ENCODE assay signal across 17 cellular contexts in the genomic region with DNA sequence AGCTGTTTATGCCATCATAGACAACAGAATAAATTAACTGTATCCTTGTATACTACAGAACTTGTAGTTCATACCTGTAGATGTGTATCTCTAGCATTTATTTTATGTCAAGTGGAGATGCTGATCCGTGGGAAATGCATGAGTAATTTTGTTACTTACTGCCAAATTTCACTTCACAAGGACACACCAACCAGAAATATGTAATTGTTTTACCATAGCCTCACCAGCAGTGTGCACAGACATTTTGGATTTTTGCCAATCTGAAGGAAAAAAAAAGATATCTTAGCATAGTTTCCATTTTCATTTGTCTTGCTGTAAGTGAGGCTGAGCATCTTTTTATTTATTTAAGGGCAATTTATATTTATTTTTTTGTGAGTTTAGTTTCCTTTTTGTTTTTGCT.
DNase-seq lines count a peak whose midpoint lies in the region; ATAC-seq, FAIRE-seq and TF ChIP-seq lines count a peak whose summit lies in the region.
"Had no signal": no experiment of that assay in that cellular context is flagged by ENCODE, and none has a peak within 500 bp of the region (broad histone marks: within the 10 kb centered on the region; RNA-seq: fewer than 3 reads in every experiment).

No MANE protein-coding gene starts in this region.

- H2AFZ ChIP-seq in mesenchymal stem cell (ENCODE audit: low read depth, low read length): no peak overlapping the region

- H2BK12ac ChIP-seq in mesenchymal stem cell (ENCODE audit: low read length in 2 of 2): no peak overlapping the region

- H3K9ac ChIP-seq in mesenchymal stem cell (ENCODE audit: low read length): no peak overlapping the region

- no peak overlapping the region for H2BK15ac ChIP-seq in mesenchymal stem cell (ENCODE audit: low read depth, poor library complexity, severe bottlenecking)

- peaks cover 23% of the 10 kb centered on the region for H3K9me3 ChIP-seq in mesenchymal stem cell (ENCODE audit: control insufficient read depth, low read length)
- H3K9me3 ChIP-seq: neutrophil, SJSA1 had no signal

- DNase-seq in ELR (ENCODE audit: low read depth) (peak; percentile 66), NCI-H2029 (lab: John Stamatoyannopoulos, UW) (peak; percentile 13), bronchial epithelial cell (ENCODE audit: low read depth) (peak; percentile 82), mesenchymal stem cell (peak; percentile 15), activated T-cell treated with anti-CD3 and anti-CD28 coated beads for 4 hours (no peak), RKO (ENCODE audit: low spot score) (no peak)
- DNase-seq: activated CD4-positive, alpha-beta memory T cell treated with anti-CD3 and anti-CD28 coated beads for 36 hours; activated gamma-delta T cell; caudate nucleus; CD4-positive, alpha-beta memory T cell; NCI-H748 treated with DMSO at 0.1 percent for 48 hours had no signal

- WGBS in mesenchymal stem cell: no CpG with 5 or more reads among the region's 1 CpG

- no peak for TF ChIP-seq CTCF in bronchial epithelial cell (IDR thresholded peaks at IDR 0.05; ENCODE audit: insufficient read depth, low read length, severe bottlenecking)

- no peak overlapping the region for H2BK120ac ChIP-seq in mesenchymal stem cell (ENCODE audit: low read depth, low read length)

- no peak overlapping the region for H3K14ac ChIP-seq in mesenchymal stem cell (ENCODE audit: low read length in 2 of 2)

- H3K4me1 ChIP-seq in mesenchymal stem cell (ENCODE audit: control insufficient read depth, insufficient read depth, low read depth, low read length): no peaks in the 10 kb centered on the region
- H3K4me1 ChIP-seq: SJSA1 had no signal

- no peak overlapping the region for H3K18ac ChIP-seq in mesenchymal stem cell (ENCODE audit: low read depth in 1 of 2, low read length in 2 of 2)

- no peak for FAIRE-seq in bronchial epithelial cell (lab: Jason Lieb, UNC)
- FAIRE-seq: HepG2 had no signal

- H4K8ac ChIP-seq in mesenchymal stem cell (ENCODE audit: low read length): no peak overlapping the region

- H2AK5ac ChIP-seq in mesenchymal stem cell (ENCODE audit: low read length, severe bottlenecking): no peak overlapping the region

- no peak overlapping the region for H3K4me2 ChIP-seq in mesenchymal stem cell (ENCODE audit: low read length, poor library complexity, severe bottlenecking)
- H3K4me2 ChIP-seq: smooth muscle cell had no signal

- H3K4ac ChIP-seq in mesenchymal stem cell (ENCODE audit: low read depth in 1 of 2, low read length in 2 of 2): no peak overlapping the region

- no peak overlapping the region for H2BK5ac ChIP-seq in mesenchymal stem cell (ENCODE audit: low read depth, low read length, poor library complexity, severe bottlenecking)

- H3K23ac ChIP-seq in mesenchymal stem cell (ENCODE audit: low read length in 2 of 2): no peak overlapping the region

- no peak overlapping the region for H3K27ac ChIP-seq in mesenchymal stem cell (ENCODE audit: low read length, poor library complexity, severe bottlenecking)
- H3K27ac ChIP-seq: neutrophil, SJSA1 had no signal

- no peak overlapping the region for H4K91ac ChIP-seq in mesenchymal stem cell (ENCODE audit: low read length)

- no peak for ATAC-seq in GM21619 (IDR thresholded peaks at IDR 0.05; ENCODE audit: unreplicated experiment)
- no peak for ATAC-seq in GM21526 (IDR thresholded peaks at IDR 0.05; ENCODE audit: low FRiP score, unreplicated experiment)
- ATAC-seq: HepG2 had no signal

- H3K4me3 ChIP-seq in bronchial epithelial cell (ENCODE audit: low read depth, low read length) (no peak overlapping the region), mesenchymal stem cell (ENCODE audit: insufficient read depth in 1 of 2, low read depth in 1 of 2, low read length in 2 of 2) (no peak overlapping the region)
- H3K4me3 ChIP-seq: SJSA1, smooth muscle cell had no signal

- H3K27me3 ChIP-seq in bronchial epithelial cell (ENCODE audit: control insufficient read depth, insufficient read depth, low read length): no peaks in the 10 kb centered on the region
- no peaks in the 10 kb centered on the region for H3K27me3 ChIP-seq in mesenchymal stem cell (ENCODE audit: control insufficient read depth in 1 of 2, insufficient read depth in 1 of 2, low read length in 2 of 2)
- H3K27me3 ChIP-seq: neutrophil, SJSA1 had no signal

- H3K79me1 ChIP-seq in mesenchymal stem cell (replicated peaks; ENCODE audit: low read length, poor library complexity, severe bottlenecking): no peaks in the 10 kb centered on the region

- H3K36me3 ChIP-seq in bronchial epithelial cell (ENCODE audit: control insufficient read depth, insufficient read depth, low read length) (no peaks in the 10 kb centered on the region), mesenchymal stem cell (ENCODE audit: control insufficient read depth in 1 of 2, insufficient read depth in 2 of 2, low read depth in 1 of 2, low read length in 2 of 2) (no peaks in the 10 kb centered on the region)
- H3K36me3 ChIP-seq: neutrophil, SJSA1 had no signal

Comparison
In these comparisons a context has a peak if more than half of its experiments do, and no peak if none do; other contexts are left out.
1. DNase-seq: peak in ELR (single experiment), NCI-H2029 (single experiment), bronchial epithelial cell (single experiment) and mesenchymal stem cell (single experiment); none in activated T-cell treated with anti-CD3 and anti-CD28 coated beads for 4 hours (single experiment) and RKO (single experiment).